ENCODE assay signal across 12 cellular contexts in the genomic region with DNA sequence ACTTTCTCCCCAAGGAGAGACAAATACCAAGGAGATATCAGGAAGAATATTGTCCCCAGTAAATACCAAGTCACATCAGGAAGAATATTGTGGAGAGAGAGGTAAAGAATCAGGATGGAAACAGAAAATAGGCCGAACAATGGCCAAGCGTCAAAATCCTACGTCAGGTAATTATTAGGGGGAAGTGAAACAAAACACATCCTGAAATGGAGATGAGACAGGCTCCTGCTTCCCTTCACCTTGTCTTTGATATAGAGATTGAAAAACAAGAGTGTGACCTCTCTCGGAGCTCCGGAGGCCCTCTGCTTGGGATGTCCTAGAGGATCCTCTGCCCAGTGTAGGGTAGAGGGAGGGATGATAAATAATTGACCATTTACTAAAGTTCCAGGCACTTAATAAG. TPM values are rescaled to one million over a fixed set of nuclear protein-coding genes. Genes with fewer than 3 reads are reported as not detected.
"Had no signal": no experiment of that assay in that cellular context is flagged by ENCODE, and none has a peak within 500 bp of the region (broad histone marks: within the 10 kb centered on the region; RNA-seq: fewer than 3 reads in every experiment).

No MANE protein-coding gene starts in this region.

- H3K9me3 ChIP-seq: HAP-1 had no signal

- DNase-seq: GM23248, GOT3, H7, H9, HCEC 1CT, HFFc6 had no signal

- H3K4me2 ChIP-seq: GM23338 had no signal

- FAIRE-seq: H1, H54 had no signal

- H3K9ac ChIP-seq: GM23248 had no signal

- ATAC-seq: GM23338, HCT116 had no signal

- H3K4me1 ChIP-seq: HAP-1 had no signal

- H3K36me3 ChIP-seq: HAP-1 had no signal

- H3K4me3 ChIP-seq: GM23248, GM23338, HAP-1 had no signal

- H3K27ac ChIP-seq: GM23248 had no signal

- H2AFZ ChIP-seq: GM23248, GM23338 had no signal

RNA-seq across cellular contexts. Expression of gene IZUMO1R, which starts 27.4 kb away (rescaled TPM):
- total RNA-seq: GM23248, GM23338, H1, H4, H7, H9 had no signal
- polyA plus RNA-seq: GM23248, GM23338, H1 had no signal
